8 cellular contexts compared by ENCODE assay signal in genomic region chr7:151226560-151226874, GRCh38. TPM values are rescaled to one million over a fixed set of nuclear protein-coding genes. Genes with fewer than 3 reads are reported as not detected.
A peak's percentile ranks its signal among the peaks of the same experiment; 100 is the strongest.
DNase-seq lines count a peak whose midpoint lies in the region; ATAC-seq, FAIRE-seq and TF ChIP-seq lines count a peak whose summit lies in the region.

No MANE protein-coding gene starts in this region.

- WGBS in mammary epithelial cell (ENCODE audit: low coverage, missing lambda C conversion rate), result 2% methylated on average over 12 of the region's 15 CpGs

- ATAC-seq in HG03175 (IDR thresholded peaks at IDR 0.05; ENCODE audit: unreplicated experiment) (peak; percentile 8), HG03442 (IDR thresholded peaks at IDR 0.05; ENCODE audit: unreplicated experiment) (no peak)

- CTCF ChIA-PET in CD8-positive, alpha-beta memory T cell (lab: Charles Lee), result interaction anchor here (0.9 to 2.3 kb wide), 3 partner anchors 16 to 51 kb away, joined by 3 to 8 read pairs (median 3); no protein-coding TSS in a partner anchor
- CTCF ChIA-PET in mammary epithelial cell (lab: Charles Lee; ENCODE audit: low non-redundant PET), result interaction anchor here (1.2 kb wide), 1 partner anchor 18 kb away, joined by 12 read pairs; no protein-coding TSS in a partner anchor

- H3K4me3 ChIP-seq in CD8-positive, alpha-beta memory T cell (ENCODE audit: low read length), result peak overlapping the region; percentile 99
- H3K4me3 ChIP-seq in mammary epithelial cell (replicated peaks in 1 of 3; ENCODE audit: insufficient read depth in 1 of 3, low read depth in 2 of 3, low read length in 3 of 3) (peak overlapping the region; percentile 55 to 94 (median 88)), muscle layer of duodenum (ENCODE audit: low read depth in 1 of 2, low read length in 2 of 2) (peak overlapping the region; percentile 81 to 91)

- peaks cover 0 to 50% (median 14%) of the 10 kb centered on the region in 3 donors for H3K36me3 Mint-ChIP-seq in CD8-positive, alpha-beta memory T cell

- in situ Hi-C loops in mammary epithelial cell (cut with MboI; ENCODE audit: low sequenced_read_pairs in 2 of 2), result no loop called here

- intact Hi-C loops in mammary epithelial cell (cut with micrococcal nuclease), result no loop called here

- peak overlapping the region; percentile 87 to 100 (median 99) for H3K4me3 Mint-ChIP-seq in CD8-positive, alpha-beta memory T cell

- dilution Hi-C loops in mammary epithelial cell (cut with HindIII; ENCODE audit: low sequenced_read_pairs), result no loop called here

- no peaks in the 10 kb centered on the region for H3K9me3 Mint-ChIP-seq in CD8-positive, alpha-beta memory T cell

- peak overlapping the region; percentile 77 for H3K27ac ChIP-seq in CD8-positive, alpha-beta memory T cell (ENCODE audit: low read depth, low read length)
- peak overlapping the region; percentile 27 for H3K27ac ChIP-seq in mammary epithelial cell (ENCODE audit: insufficient read depth, low read depth, low read length)
- H3K27ac ChIP-seq in muscle layer of duodenum (ENCODE audit: low read length), result peak overlapping the region; percentile 63

- peak overlapping the region; percentile 62 for H3K9ac ChIP-seq in mammary epithelial cell (ENCODE audit: insufficient read depth, low read length)

- H2AFZ ChIP-seq in mammary epithelial cell (ENCODE audit: low read depth, low read length), result peak overlapping the region; percentile 97

- no peak for DNase-seq in CD8-positive, alpha-beta memory T cell
- DNase-seq in mammary epithelial cell, result no peak
- DNase-seq in GM12891 (ENCODE audit: insufficient read length, low spot score), result no peak
- DNase-seq in NCI-H1694 treated with DMSO at 0.1 percent for 48 hours (lab: John Stamatoyannopoulos, UW), result no peak
- no peak for DNase-seq in GM19238 (ENCODE audit: insufficient read length, low spot score)

- peak overlapping the region; percentile 81 for H3K4me2 ChIP-seq in mammary epithelial cell (ENCODE audit: insufficient read depth, low read depth, low read length)

- TF ChIP-seq POLR2A in GM12891 (IDR thresholded peaks at IDR 0.05; ENCODE audit: low read depth, low read length), result no peak

- peak overlapping the region; percentile 89 to 99 (median 98) for H3K27ac Mint-ChIP-seq in CD8-positive, alpha-beta memory T cell

- no peaks in the 10 kb centered on the region for H3K27me3 ChIP-seq in CD8-positive, alpha-beta memory T cell (ENCODE audit: insufficient read depth, low read length, poor library complexity, severe bottlenecking)
- H3K27me3 ChIP-seq in mammary epithelial cell (ENCODE audit: insufficient read depth, low read length) (no peaks in the 10 kb centered on the region), muscle layer of duodenum (ENCODE audit: low read depth, low read length) (no peaks in the 10 kb centered on the region)

- H3K27me3 Mint-ChIP-seq in CD8-positive, alpha-beta memory T cell, result no peaks in the 10 kb centered on the region

- no TSS peak for BruUV-seq in mammary epithelial cell (replicated peaks; lab: Mats Ljungman, UMichigan)

- peaks cover 28% of the 10 kb centered on the region for H3K79me2 ChIP-seq in mammary epithelial cell (ENCODE audit: insufficient read depth, low read length)

- no peak for TF ChIP-seq CTCF in mammary epithelial cell (conservative IDR thresholded peaks at IDR 0.05 in 1 of 2, IDR thresholded peaks at IDR 0.05 in 1 of 2; ENCODE audit: extremely low read depth in 1 of 2, insufficient read depth in 1 of 2, low read depth in 1 of 2, low read length in 2 of 2)

- no peaks in the 10 kb centered on the region for H3K9me3 ChIP-seq in CD8-positive, alpha-beta memory T cell (ENCODE audit: low read length)
- H3K9me3 ChIP-seq in mammary epithelial cell (replicated peaks; ENCODE audit: insufficient read depth, low read length) (no peaks in the 10 kb centered on the region), muscle layer of duodenum (ENCODE audit: control insufficient read depth in 1 of 2, low read length in 2 of 2) (no peaks in the 10 kb centered on the region)

- FAIRE-seq in GM12891 (lab: Jason Lieb, UNC), result no peak

- H3K4me1 ChIP-seq in CD8-positive, alpha-beta memory T cell (ENCODE audit: insufficient read depth, low read length), result peaks cover 28% of the 10 kb centered on the region
- H3K4me1 ChIP-seq in mammary epithelial cell (ENCODE audit: insufficient read depth, low read length), result peaks cover 16% of the 10 kb centered on the region
- peaks cover 15 to 25% of the 10 kb centered on the region in 2 donors for H3K4me1 ChIP-seq in muscle layer of duodenum (ENCODE audit: control insufficient read depth in 1 of 2, insufficient read depth in 2 of 2, low read length in 2 of 2)

- no peaks in the 10 kb centered on the region for H4K20me1 ChIP-seq in mammary epithelial cell (ENCODE audit: insufficient read depth, low read length)

- H3K36me3 ChIP-seq in CD8-positive, alpha-beta memory T cell (ENCODE audit: insufficient read depth, low read length), result peaks cover 31% of the 10 kb centered on the region
- H3K36me3 ChIP-seq in mammary epithelial cell (ENCODE audit: insufficient read depth, low read length), result peaks cover 20% of the 10 kb centered on the region
- H3K36me3 ChIP-seq in muscle layer of duodenum (ENCODE audit: control insufficient read depth in 1 of 2, insufficient read depth in 2 of 2, low read length in 2 of 2), result peaks cover 32 to 36% of the 10 kb centered on the region in 2 donors

- peaks cover 36 to 47% (median 46%) of the 10 kb centered on the region in 3 donors for H3K4me1 Mint-ChIP-seq in CD8-positive, alpha-beta memory T cell

- POLR2A ChIA-PET in CD8-positive, alpha-beta memory T cell (lab: Charles Lee), result interaction anchor here (1.2 to 1.6 kb wide), 5 partner anchors 10 to 293 kb away, joined by 5 to 13 read pairs (median 8); partner anchors contain the start of gene RHEB

TF ChIP-seq in GM12891, 5 proteins besides CTCF, POLR2A, EP300 and RAD21:
- TF ChIP-seq POU2F2 (IDR thresholded peaks at IDR 0.05; ENCODE audit: low read depth, low read length), result no peak
- TF ChIP-seq POLR2AphosphoS5 (IDR thresholded peaks at IDR 0.05; ENCODE audit: low read depth, low read length), result no peak
- no peak for TF ChIP-seq PAX5 (IDR thresholded peaks at IDR 0.05; ENCODE audit: insufficient read depth, low read length, severe bottlenecking)
- no peak for TF ChIP-seq SPI1 (IDR thresholded peaks at IDR 0.05; ENCODE audit: low read depth, low read length)
- no peak for TF ChIP-seq TAF1 (IDR thresholded peaks at IDR 0.05; ENCODE audit: low read depth, low read length)

RNA-seq across cellular contexts. Expression of gene ABCF2, which starts 0.5 kb away (rescaled TPM):
- total RNA-seq in CD8-positive, alpha-beta memory T cell, result 10 to 100 TPM; 86.5 to 95.1 TPM
- polyA plus RNA-seq in CD8-positive, alpha-beta memory T cell, result 36.7 TPM
- total RNA-seq in mammary epithelial cell, result 10 to 100 TPM; 62.5 to 77.0 TPM
- polyA plus RNA-seq in mammary epithelial cell, result 61.2 TPM
- polyA minus RNA-seq in mammary epithelial cell, result 56.1 TPM
- polyA plus RNA-seq in GM12891 (2012; ENCODE audit: low read depth, missing spikeins), result 29.6 TPM

RNA-seq across cellular contexts. Expression of gene CHPF2, which starts 5.8 kb away (rescaled TPM):
- total RNA-seq in CD8-positive, alpha-beta memory T cell, result 10 to 100 TPM; 36.6 to 37.0 TPM
- 31.3 TPM for polyA plus RNA-seq in CD8-positive, alpha-beta memory T cell
- 10 to 100 TPM; 44.0 to 56.3 TPM for total RNA-seq in mammary epithelial cell
- 29.7 TPM for polyA plus RNA-seq in mammary epithelial cell
- 44.2 TPM for polyA minus RNA-seq in mammary epithelial cell
- polyA plus RNA-seq in GM12891 (2012; ENCODE audit: low read depth, missing spikeins), result 17.7 TPM

RNA-seq across cellular contexts. Expression of gene H2BK1, which starts 16.2 kb away (rescaled TPM):
- total RNA-seq in CD8-positive, alpha-beta memory T cell, result under 1 TPM in 1 of 2 experiments, not detected in 1; 0.57 TPM
- not detected for polyA plus RNA-seq in CD8-positive, alpha-beta memory T cell
- not detected for total RNA-seq in mammary epithelial cell
- not detected for polyA plus RNA-seq in mammary epithelial cell
- not detected for polyA minus RNA-seq in mammary epithelial cell
- polyA plus RNA-seq in GM12891 (2012; ENCODE audit: low read depth, missing spikeins), result not detected

RNA-seq across cellular contexts. Expression of gene SMARCD3, which starts 22.0 kb away (rescaled TPM):
- total RNA-seq in CD8-positive, alpha-beta memory T cell, result 1 to 10 TPM; 1.8 to 2.1 TPM
- 5.7 TPM for polyA plus RNA-seq in CD8-positive, alpha-beta memory T cell
- total RNA-seq in mammary epithelial cell, result 10 to 100 TPM in 1 of 2 donors, 1 to 10 TPM in 1; 8.4 to 22.0 TPM
- polyA plus RNA-seq in mammary epithelial cell, result 3.9 TPM
- polyA minus RNA-seq in mammary epithelial cell, result 0.36 TPM
- 4.5 TPM for polyA plus RNA-seq in GM12891 (2012; ENCODE audit: low read depth, missing spikeins)

RNA-seq across cellular contexts. Expression of gene ASB10, which starts 39.5 kb away (rescaled TPM):
- total RNA-seq in CD8-positive, alpha-beta memory T cell, result not detected
- polyA plus RNA-seq in CD8-positive, alpha-beta memory T cell, result not detected
- not detected for total RNA-seq in mammary epithelial cell
- polyA plus RNA-seq in mammary epithelial cell, result not detected
- polyA minus RNA-seq in mammary epithelial cell, result not detected
- polyA plus RNA-seq in GM12891 (2012; ENCODE audit: low read depth, missing spikeins), result not detected

Comparison
In these comparisons a context has a peak if more than half of its experiments do, and no peak if none do; other contexts are left out.
1. H3K27ac ChIP-seq: peak in every context shown above with its lines; median percentile 77 in CD8-positive, alpha-beta memory T cell; 63 in muscle layer of duodenum; 27 in mammary epithelial cell.